23 cellular contexts compared by ENCODE assay signal in genomic region chr3:134603480-134603879, GRCh38. TPM values are rescaled to one million over a fixed set of nuclear protein-coding genes. Genes with fewer than 3 reads are reported as not detected.
"Had no signal": no experiment of that assay in that cellular context is flagged by ENCODE, and none has a peak within 500 bp of the region (broad histone marks: within the 10 kb centered on the region; RNA-seq: fewer than 3 reads in every experiment).

No MANE protein-coding gene starts in this region.

- H3K36me3 ChIP-seq: tibial nerve, upper lobe of right lung, vagina had no signal

- H3K27me3 ChIP-seq: foreskin keratinocyte, sigmoid colon, testis, tibial nerve, upper lobe of right lung, vagina had no signal

- H3K4me1 ChIP-seq: foreskin keratinocyte, vagina had no signal

- H3K4me2 ChIP-seq: hepatocyte had no signal

- H3K9me3 ChIP-seq: sigmoid colon, testis, tibial nerve, upper lobe of right lung, vagina had no signal

- H3K4me3 ChIP-seq: hepatocyte, lung, sigmoid colon, skin epidermis, testis, tibial nerve, upper lobe of right lung, vagina had no signal

- H3K27ac ChIP-seq: foreskin keratinocyte, hepatocyte, sigmoid colon, skin epidermis, testis, tibial nerve, upper lobe of right lung, vagina had no signal

- H2AFZ ChIP-seq: hepatocyte had no signal

- H3K79me2 ChIP-seq: hepatocyte had no signal

- ATAC-seq: effector memory CD8-positive, alpha-beta T cell; foreskin keratinocyte; left cardiac atrium; left ventricle myocardium superior; natural killer cell treated with Interleukin-12 subunit alpha and Interleukin-12 subunit beta and Interleukin-15 and Interleukin-18, amount 100 ng/mL, for 72 hours; stimulated activated naive B cell treated with anti-CD40 and anti-IgM and Interleukin-4, amounts not matched to agents 10 μg/mL and 1 μg/mL and 100 μg/mL, for 72 hours; stimulated activated naive CD8-positive, alpha-beta T cell treated with anti-CD3 and anti-CD28 coated beads, Interleukin-15, amount 100 ng/mL, for 72 hours; upper lobe of right lung had no signal

- DNase-seq: effector memory CD8-positive, alpha-beta T cell; foreskin keratinocyte; kidney; left cardiac atrium; left ventricle myocardium superior; mesenchymal stem cell; midbrain; sigmoid colon; stimulated activated CD4-positive, alpha-beta T cell treated with anti-CD3 and anti-CD28 coated beads, Interleukin-2, amount 100 ng/mL, for 24 hours; stimulated activated CD4-positive, alpha-beta T cell treated with anti-CD3 and anti-CD28 coated beads, Interleukin-4, amount 100 ng/mL, for 4 hours; stimulated activated naive B cell treated with anti-CD40 and anti-IgM and Interleukin-4, amounts not matched to agents 10 μg/mL and 1 μg/mL and 100 μg/mL, for 72 hours; stimulated activated naive CD8-positive, alpha-beta T cell treated with anti-CD3 and anti-CD28 coated beads, Interleukin-15, amount 100 ng/mL, for 72 hours; testis; upper lobe of right lung had no signal

- FAIRE-seq: kidney had no signal

RNA-seq across cellular contexts. Expression of gene KY, which starts 47.3 kb away (rescaled TPM):
- total RNA-seq: epithelial cell of proximal tubule; foreskin keratinocyte; natural killer cell treated with Interleukin-12 subunit alpha and Interleukin-12 subunit beta and Interleukin-15 and Interleukin-18, amount 100 ng/mL, for 72 hours; pulmonary artery endothelial cell; subcutaneous adipose tissue had no signal
- polyA plus RNA-seq: foreskin keratinocyte had no signal
